26 cellular contexts compared by ENCODE assay signal in the genomic region with DNA sequence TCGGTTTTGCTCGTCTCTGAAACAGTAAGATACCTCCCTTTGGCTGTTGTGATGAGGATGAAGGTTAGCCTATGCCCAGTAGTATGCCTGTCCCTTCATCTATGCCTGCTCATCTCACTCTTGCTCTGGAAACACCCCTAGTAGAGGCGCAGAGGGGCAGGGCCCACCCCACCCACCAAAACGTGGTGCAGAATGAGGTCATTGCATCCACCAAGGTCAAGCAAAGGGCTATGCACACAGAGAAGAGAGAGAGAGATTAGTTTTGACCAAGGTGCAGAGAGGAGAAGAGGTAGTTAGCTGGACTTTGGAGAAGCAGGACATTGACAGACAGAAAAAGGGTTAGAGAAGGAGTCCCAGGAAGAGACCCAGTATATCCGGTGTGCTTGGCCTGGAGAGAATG.
DNase-seq lines count a peak whose midpoint lies in the region; ATAC-seq, FAIRE-seq and TF ChIP-seq lines count a peak whose summit lies in the region.
"Had no signal": no experiment of that assay in that cellular context is flagged by ENCODE, and none has a peak within 500 bp of the region (broad histone marks: within the 10 kb centered on the region; RNA-seq: fewer than 3 reads in every experiment).

No MANE protein-coding gene starts in this region.

- no peak overlapping the region for H2AFZ ChIP-seq in HepG2 (ENCODE audit: low read length)
- H2AFZ ChIP-seq: PC-9 had no signal

- peaks cover 5% of the 10 kb centered on the region for H3K9me3 Mint-ChIP-seq in glutamatergic neuron (ENCODE audit: unreplicated experiment)
- H3K9me3 Mint-ChIP-seq: CD8-positive, alpha-beta memory T cell; HFFc6 had no signal

- H3K27me3 ChIP-seq in HepG2 (ENCODE audit: control insufficient read depth in 1 of 2, insufficient read depth in 2 of 2, low read length in 2 of 2) (peaks cover 0 to 6% of the 10 kb centered on the region in 2 experiments; a peak in 1 of 5 replicates), right lobe of liver (no peaks in the 10 kb centered on the region), spleen (replicated peaks in 1 of 7) (no peaks in the 10 kb centered on the region), brain microvascular endothelial cell (replicated peaks) (no peaks in the 10 kb centered on the region)
- H3K27me3 ChIP-seq: MG63 had no signal

- intact Hi-C loops in HepG2 (cut with micrococcal nuclease; ENCODE audit: unreplicated experiment): no loop called here
- intact Hi-C loops in right lobe of liver (cut with DNase I): no loop called here
- intact Hi-C loops in spleen (cut with DNase I; ENCODE audit: low total_unique reads): no loop called here

- peaks cover 14% of the 10 kb centered on the region for H3K4me1 Mint-ChIP-seq in glutamatergic neuron (ENCODE audit: low read depth, unreplicated experiment)
- H3K4me1 Mint-ChIP-seq: CD8-positive, alpha-beta memory T cell had no signal

- H3K27ac ChIP-seq in HepG2 (ENCODE audit: extremely low read length, insufficient read depth, low read length) (no peak overlapping the region), right lobe of liver (no peak overlapping the region), spleen (no peak overlapping the region), brain microvascular endothelial cell (no peak overlapping the region)
- H3K27ac ChIP-seq: C4-2B, PC-9 had no signal

- peaks cover 12% of the 10 kb centered on the region for H3K36me3 Mint-ChIP-seq in glutamatergic neuron (ENCODE audit: unreplicated experiment)
- H3K36me3 Mint-ChIP-seq: CD8-positive, alpha-beta memory T cell had no signal

- no peak for ATAC-seq in HepG2
- no peak for ATAC-seq in right lobe of liver
- no peak for ATAC-seq in GM19397 (IDR thresholded peaks at IDR 0.05; ENCODE audit: unreplicated experiment)

- TF ChIP-seq EP300 in HepG2 (IDR thresholded peaks at IDR 0.05; ENCODE audit: low read depth in 2 of 2, low read length in 2 of 2) (no peak), HepG2 (CRISPR knock-in tag; IDR thresholded peaks at IDR 0.05; ENCODE audit: borderline replicate concordance) (no peak)

- POLR2A ChIA-PET in HepG2 (lab: Yijun Ruan, JAX): no interaction called here

- DNase-seq in HepG2 (ENCODE audit: low spot score) (no peak), right lobe of liver (no peak), glutamatergic neuron (no peak), spleen (peak; percentile 16), SHP77 (lab: John Stamatoyannopoulos, UW) (no peak), NCI-H2171 (lab: John Stamatoyannopoulos, UW) (no peak), brain microvascular endothelial cell (no peak)
- DNase-seq: Calu3; CD8-positive, alpha-beta memory T cell; DMS153; HFFc6; MG63; NCI-H1048; NCI-H1417 treated with DMSO at 0.1 percent for 48 hours; NCI-H187; NCI-H2107; NCI-H2227 treated with DMSO at 0.1 percent for 48 hours; NCI-H510A; PC-9; RPMI8226; SIG-M5; SK-N-SH had no signal

- 26% methylated on average over 3 of the region's 5 CpGs for WGBS in HepG2 (ENCODE audit: low lambda C conversion rate)
- 51% methylated on average over 4 of the region's 5 CpGs for WGBS in right lobe of liver (ENCODE audit: insufficient coverage, low coverage, low lambda C conversion rate, missing lambda C conversion rate)
- 67 to 88% (median 76%) methylated on average over 5 of the region's 5 CpGs for WGBS in spleen, 5 donors

- FAIRE-seq in HepG2 (lab: Jason Lieb, UNC): no peak
- FAIRE-seq: G401.6, GM18507 had no signal

- H3K4me3 ChIP-seq in HepG2 (replicated peaks in 1 of 3; ENCODE audit: insufficient read depth in 1 of 3, low read depth in 2 of 3, low read length in 3 of 3) (no peak overlapping the region), right lobe of liver (no peak overlapping the region), spleen (no peak overlapping the region), brain microvascular endothelial cell (ENCODE audit: low read depth, low read length) (no peak overlapping the region)
- H3K4me3 ChIP-seq: MG63, PC-9 had no signal

- BruUV-seq in HepG2 (replicated peaks; lab: Mats Ljungman, UMichigan): no TSS peak

- H3K4me3 Mint-ChIP-seq in glutamatergic neuron (ENCODE audit: unreplicated experiment): peak overlapping the region; percentile 9
- H3K4me3 Mint-ChIP-seq: CD8-positive, alpha-beta memory T cell; HFFc6 had no signal

- TF ChIP-seq POLR2A in HepG2 (IDR thresholded peaks at IDR 0.05; ENCODE audit: insufficient read depth in 1 of 2, low read depth in 2 of 2, low read length in 2 of 2): no peak
- no peak for TF ChIP-seq POLR2A in right lobe of liver (IDR thresholded peaks at IDR 0.05)
- TF ChIP-seq POLR2A in spleen (IDR thresholded peaks at IDR 0.05): no peak

- H3K9me3 ChIP-seq in HepG2 (ENCODE audit: low read length) (no peaks in the 10 kb centered on the region), right lobe of liver (no peaks in the 10 kb centered on the region), spleen (no peaks in the 10 kb centered on the region)
- H3K9me3 ChIP-seq: MG63, SK-N-SH had no signal

- H3K9ac ChIP-seq in HepG2 (ENCODE audit: insufficient read depth, low read depth, low read length): no peak overlapping the region
- H3K9ac ChIP-seq: SK-N-SH had no signal

- no peak for TF ChIP-seq CTCF in HepG2 (CRISPR knock-in tag; IDR thresholded peaks at IDR 0.05)
- no peak for TF ChIP-seq CTCF in right lobe of liver (IDR thresholded peaks at IDR 0.05)
- no peak for TF ChIP-seq CTCF in glutamatergic neuron (IDR thresholded peaks at IDR 0.05; ENCODE audit: partially characterized antibody, unreplicated experiment)
- TF ChIP-seq CTCF in spleen (IDR thresholded peaks at IDR 0.05 in 8 of 11, conservative IDR thresholded peaks at IDR 0.05 in 3 of 11): no peak
- TF ChIP-seq CTCF in brain microvascular endothelial cell (IDR thresholded peaks at IDR 0.05; ENCODE audit: low read depth, low read length, missing control alignments): no peak

- H3K4me1 ChIP-seq in HepG2 (ENCODE audit: insufficient read depth, low read length): no peaks in the 10 kb centered on the region
- H3K4me1 ChIP-seq in right lobe of liver: no peaks in the 10 kb centered on the region
- peaks cover 6 to 26% (median 17%) of the 10 kb centered on the region in 6 donors for H3K4me1 ChIP-seq in spleen

- in situ Hi-C loops in HepG2 (cut with HindIII; ENCODE audit: extremely low pct_ligation_motif_present, low pct_unique_long_range_greater_than_20kb): no loop called here
- in situ Hi-C loops in brain microvascular endothelial cell (cut with HindIII; ENCODE audit: low pct_ligation_motif_present, low sequenced_read_pairs): no loop called here

- H3K36me3 ChIP-seq in HepG2 (replicated peaks in 1 of 2; ENCODE audit: control insufficient read depth in 1 of 2, insufficient read depth in 2 of 2, low read length in 2 of 2) (no peaks in the 10 kb centered on the region), right lobe of liver (no peaks in the 10 kb centered on the region), spleen (no peaks in the 10 kb centered on the region), brain microvascular endothelial cell (replicated peaks) (no peaks in the 10 kb centered on the region)

- H3K4me2 ChIP-seq in HepG2 (ENCODE audit: low read depth, low read length): no peak overlapping the region
- H3K4me2 ChIP-seq: PC-9, SK-N-SH had no signal

- no peak for TF ChIP-seq RAD21 in HepG2 (CRISPR knock-in tag; IDR thresholded peaks at IDR 0.05)

- H3K79me2 ChIP-seq in HepG2 (ENCODE audit: insufficient read depth, low read length): no peaks in the 10 kb centered on the region

- CTCF ChIA-PET in HepG2 (lab: Yijun Ruan, JAX; ENCODE audit: low intra/inter-chr PET ratio, low total read pairs): no interaction called here

- no peak overlapping the region for H3K27ac Mint-ChIP-seq in glutamatergic neuron (ENCODE audit: unreplicated experiment)
- H3K27ac Mint-ChIP-seq: CD8-positive, alpha-beta memory T cell; HFFc6 had no signal

- no peaks in the 10 kb centered on the region for H4K20me1 ChIP-seq in HepG2 (ENCODE audit: insufficient read depth, low read length)

- H3K27me3 Mint-ChIP-seq in glutamatergic neuron (ENCODE audit: unreplicated experiment): peaks cover 13% of the 10 kb centered on the region

TF ChIP-seq in HepG2, 621 proteins besides CTCF, POLR2A, EP300 and RAD21:
- TF ChIP-seq SIX4 (CRISPR knock-in tag; IDR thresholded peaks at IDR 0.05): no peak
- TF ChIP-seq ZNF251 (CRISPR knock-in tag; IDR thresholded peaks at IDR 0.05): no peak
- TF ChIP-seq ATF7 (IDR thresholded peaks at IDR 0.05): 0 out of 2 replicates have a peak, but pooled peaks have one; percentile 2
- no peak for TF ChIP-seq ATF7 (CRISPR knock-in tag; IDR thresholded peaks at IDR 0.05)
- no peak for TF ChIP-seq DRAP1 (CRISPR knock-in tag; IDR thresholded peaks at IDR 0.05)
TF ChIP-seq in HepG2: peak in this region for 1.
